1 cellular context compared by ENCODE assay signal in genomic region chr2:74454654-74455511, GRCh38.
TF ChIP-seq lines count a peak whose summit lies in the region.

TSS of gene INO80B (plus strand) at chr2:74455087. CDS start at chr2:74455117, 30 bp downstream.

TF ChIP-seq in SK-N-SH, 30 proteins besides CTCF, POLR2A, EP300 and RAD21 (continued from another document):
- TF ChIP-seq CHD2 (IDR thresholded peaks at IDR 0.05; ENCODE audit: low read length, partially characterized antibody) = peak; percentile 91
- TF ChIP-seq USF1 (IDR thresholded peaks at IDR 0.05; ENCODE audit: borderline replicate concordance, low read depth) = peak; percentile 36; the same call in 1 of the 2 replicates
- TF ChIP-seq, protein P1, sequence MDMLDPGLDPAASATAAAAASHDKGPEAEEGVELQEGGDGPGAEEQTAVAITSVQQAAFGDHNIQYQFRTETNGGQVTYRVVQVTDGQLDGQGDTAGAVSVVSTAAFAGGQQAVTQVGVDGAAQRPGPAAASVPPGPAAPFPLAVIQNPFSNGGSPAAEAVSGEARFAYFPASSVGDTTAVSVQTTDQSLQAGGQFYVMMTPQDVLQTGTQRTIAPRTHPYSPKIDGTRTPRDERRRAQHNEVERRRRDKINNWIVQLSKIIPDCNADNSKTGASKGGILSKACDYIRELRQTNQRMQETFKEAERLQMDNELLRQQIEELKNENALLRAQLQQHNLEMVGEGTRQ (IDR thresholded peaks at IDR 0.05; ENCODE audit: borderline replicate concordance, low read depth, low read length) = 0 out of 2 replicates have a peak, but pooled peaks have one; percentile 10
- peak; percentile 10; the same call in 1 of the 2 replicates for TF ChIP-seq NFIC (IDR thresholded peaks at IDR 0.05; ENCODE audit: borderline replicate concordance)
TF ChIP-seq in SK-N-SH: peak in this region for 18.
